ENCODE assay signal across 27 cellular contexts in genomic region chr16:73161977-73162376, GRCh38.
DNase-seq lines count a peak whose midpoint lies in the region; ATAC-seq, FAIRE-seq and TF ChIP-seq lines count a peak whose summit lies in the region.
"Had no signal": no experiment of that assay in that cellular context is flagged by ENCODE, and none has a peak within 500 bp of the region (broad histone marks: within the 10 kb centered on the region; RNA-seq: fewer than 3 reads in every experiment).

No MANE protein-coding gene starts in this region.

- H3K23ac ChIP-seq in trophoblast cell (ENCODE audit: low read length): no peak overlapping the region

- H3K9me3 ChIP-seq in HEK293 (ENCODE audit: control insufficient read depth, insufficient read depth, low read depth, low read length): no peaks in the 10 kb centered on the region
- H3K9me3 ChIP-seq in trophoblast cell (ENCODE audit: insufficient read depth, low read depth, low read length): no peaks in the 10 kb centered on the region
- H3K9me3 ChIP-seq in ovary: no peaks in the 10 kb centered on the region

- H3K4me2 ChIP-seq in trophoblast cell (ENCODE audit: low read length): no peak overlapping the region

- intact Hi-C loops in left colon (cut with DNase I, micrococcal nuclease): no loop called here
- intact Hi-C loops in ovary (cut with DNase I): no loop called here

- H2BK12ac ChIP-seq in trophoblast cell (ENCODE audit: low read length): no peak overlapping the region

- H4K12ac ChIP-seq in trophoblast cell (ENCODE audit: low read depth, low read length): no peak overlapping the region

- H2AFZ ChIP-seq in trophoblast cell (ENCODE audit: insufficient read depth, low read length, poor library complexity): no peak overlapping the region

- H3K36me3 Mint-ChIP-seq in WTC11: no peaks in the 10 kb centered on the region

- H4K91ac ChIP-seq in trophoblast cell (ENCODE audit: low read depth, low read length): no peak overlapping the region

- H3K4me3 Mint-ChIP-seq in WTC11: no peak overlapping the region

- no peak for FAIRE-seq in RCC 7860 (lab: Jason Lieb, UNC)
- FAIRE-seq: D721Med, GM12878, H1 had no signal

- H3K4me3 ChIP-seq in HEK293 (ENCODE audit: low read depth, low read length): no peak overlapping the region
- no peak overlapping the region for H3K4me3 ChIP-seq in trophoblast cell (ENCODE audit: low read depth, low read length)
- H3K4me3 ChIP-seq in ovary: no peak overlapping the region
- H3K4me3 ChIP-seq: GM12878 had no signal

- no CpG with 5 or more reads among the region's 4 CpGs for WGBS in trophoblast cell (ENCODE audit: extremely low coverage, insufficient coverage, insufficient read length)
- 83 to 89% (median 89%) methylated on average over 4 of the region's 4 CpGs for WGBS in ovary, 3 donors

- no peak overlapping the region for H3K27ac Mint-ChIP-seq in WTC11

- no peak for TF ChIP-seq EP300 in ovary (IDR thresholded peaks at IDR 0.05)

- H3K27ac ChIP-seq in HEK293 (ENCODE audit: extremely low read depth, low read depth, low read length): no peak overlapping the region
- H3K27ac ChIP-seq in trophoblast cell (ENCODE audit: low read depth, low read length): no peak overlapping the region
- H3K27ac ChIP-seq in ovary: no peak overlapping the region

- no peak overlapping the region for H3K4ac ChIP-seq in trophoblast cell (ENCODE audit: low read depth, low read length)

- H3K4me1 ChIP-seq in HEK293 (ENCODE audit: control insufficient read depth, insufficient read depth, low read length) (peaks cover 4% of the 10 kb centered on the region), trophoblast cell (ENCODE audit: control insufficient read depth in 1 of 2, insufficient read depth in 2 of 2, low read length in 2 of 2) (peaks cover 0 to 3% of the 10 kb centered on the region in 2 experiments), ovary (ENCODE audit: insufficient read depth) (peaks cover 4% of the 10 kb centered on the region)

- peaks cover 7% of the 10 kb centered on the region for H3K4me1 Mint-ChIP-seq in WTC11

- DNase-seq in NCI-H2227 treated with DMSO at 0.1 percent for 48 hours (lab: John Stamatoyannopoulos, UW) (peak; percentile 79), left colon (no peak), trophoblast cell (no peak), WTC11 (ENCODE audit: low spot score) (no peak), DMS 273 treated with DMSO at 0.1 percent for 48 hours (lab: John Stamatoyannopoulos, UW) (no peak), ovary (no peak), RCC 7860 (ENCODE audit: low spot score) (no peak)
- DNase-seq: GDM1; IMR-90; KG1; MM.1S; NCI-H1048; NCI-H1417; NCI-H187; NCI-H2171 treated with DMSO at 0.1 percent for 48 hours; NCI-H446; NCI-H524 treated with DMSO at 0.1 percent for 48 hours; NCI-H82; NK-92 treated with Interleukin-12 subunit alpha and Interleukin-12 subunit beta, amount 100 ng/mL, for 24 hours; PC-3; T-helper 1 cell had no signal

- ATAC-seq in left colon (peak; percentile 58), WTC11 (no peak)
- ATAC-seq: GM12878, HCT116, PC-3, Right ventricle myocardium inferior had no signal

- H3K79me1 ChIP-seq in trophoblast cell (ENCODE audit: low read length): peaks cover 2% of the 10 kb centered on the region

- no peaks in the 10 kb centered on the region for H3K36me3 ChIP-seq in HEK293 (ENCODE audit: control insufficient read depth in 2 of 2, insufficient read depth in 1 of 2, low read length in 2 of 2)
- H3K36me3 ChIP-seq in trophoblast cell (ENCODE audit: control insufficient read depth in 1 of 2, insufficient read depth in 2 of 2, low read length in 2 of 2): no peaks in the 10 kb centered on the region
- no peaks in the 10 kb centered on the region for H3K36me3 ChIP-seq in ovary

- H3K9me3 Mint-ChIP-seq in WTC11: peaks cover 6% of the 10 kb centered on the region; the same call in 1 of the 2 replicates

- no peak for TF ChIP-seq POLR2A in ovary (IDR thresholded peaks at IDR 0.05)

- H3K27me3 ChIP-seq in trophoblast cell (ENCODE audit: insufficient read depth, low read length) (no peaks in the 10 kb centered on the region), ovary (no peaks in the 10 kb centered on the region)

- H2BK5ac ChIP-seq in trophoblast cell (ENCODE audit: low read depth, low read length, poor library complexity): no peak overlapping the region

- H2BK120ac ChIP-seq in trophoblast cell (ENCODE audit: insufficient read depth, low read length, poor library complexity): no peak overlapping the region

- H3K79me2 ChIP-seq in trophoblast cell (ENCODE audit: control insufficient read depth, insufficient read depth, low read length, poor library complexity): no peaks in the 10 kb centered on the region

- TF ChIP-seq CTCF in HEK293 (tag by site-specific recombination; IDR thresholded peaks at IDR 0.05): no peak
- TF ChIP-seq CTCF in WTC11 (IDR thresholded peaks at IDR 0.05): no peak
- TF ChIP-seq CTCF in ovary (IDR thresholded peaks at IDR 0.05): no peak

- H3K14ac ChIP-seq in trophoblast cell (ENCODE audit: low read length): no peak overlapping the region

- CTCF ChIA-PET in HEK293 (lab: Yijun Ruan, JAX) (interaction anchor here (0.6 to 1.1 kb wide), 2 partner anchors 8 to 15 kb away, joined by 3 read pairs; no protein-coding TSS in a partner anchor), WTC11 (lab: Charles Lee) (interaction anchor here (1.7 kb wide), 1 partner anchor 14 kb away, joined by 11 read pairs; no protein-coding TSS in a partner anchor)

- POLR2A ChIA-PET in HEK293 (lab: Yijun Ruan, JAX) (no interaction called here), WTC11 (lab: Charles Lee) (no interaction called here)

- no peaks in the 10 kb centered on the region; the same call in 1 of the 2 replicates for H3K27me3 Mint-ChIP-seq in WTC11 (ENCODE audit: low read depth)

- H4K8ac ChIP-seq in trophoblast cell (ENCODE audit: low read depth, low read length): no peak overlapping the region

- H3K18ac ChIP-seq in trophoblast cell (ENCODE audit: low read length): no peak overlapping the region

- no peak overlapping the region for H2AK5ac ChIP-seq in trophoblast cell (ENCODE audit: low read length)

- peak overlapping the region; percentile 29 for H3K9ac ChIP-seq in trophoblast cell (ENCODE audit: low read length)

TF ChIP-seq in HEK293, 187 proteins besides CTCF, POLR2A, EP300 and RAD21:
- TF ChIP-seq ZNF645 (tag by site-specific recombination; IDR thresholded peaks at IDR 0.05): no peak
- no peak for TF ChIP-seq ZNF585B (tag by site-specific recombination; IDR thresholded peaks at IDR 0.05)
- TF ChIP-seq SCRT2 (tag by site-specific recombination; IDR thresholded peaks at IDR 0.05): peak; percentile 47

TF ChIP-seq in WTC11, 78 proteins besides CTCF, POLR2A, EP300 and RAD21:
- TF ChIP-seq NFE2L1 (CRISPR knock-in tag; IDR thresholded peaks at IDR 0.05) (no peak), MAX (CRISPR knock-in tag; IDR thresholded peaks at IDR 0.05) (no peak), ATF6 (CRISPR knock-in tag; IDR thresholded peaks at IDR 0.05) (no peak), SOX15 (CRISPR knock-in tag; IDR thresholded peaks at IDR 0.05) (no peak)
